In genomic region chr1:203796223-203796747, GRCh38 we compare ENCODE assay signal across 8 cellular contexts. TPM values are rescaled to one million over a fixed set of nuclear protein-coding genes. Genes with fewer than 3 reads are reported as not detected.
A peak's percentile ranks its signal among the peaks of the same experiment; 100 is the strongest.
DNase-seq lines count a peak whose midpoint lies in the region; ATAC-seq and TF ChIP-seq lines count a peak whose summit lies in the region.

No MANE protein-coding gene starts in this region.

- peaks cover 40% of the 10 kb centered on the region for H3K36me3 Mint-ChIP-seq in T-helper 2 cell treated with Interferon-gamma antibody and Interleukin-4, amounts not matched to agents 5 μg/mL and 100 μg/mL, for 36 hours (ENCODE audit: low read depth)

- H3K4me1 Mint-ChIP-seq in T-helper 2 cell treated with Interferon-gamma antibody and Interleukin-4, amounts not matched to agents 5 μg/mL and 100 μg/mL, for 36 hours (ENCODE audit: low read depth): peaks cover 46% of the 10 kb centered on the region

- no peaks in the 10 kb centered on the region for H3K27me3 ChIP-seq in duodenal mucosa (ENCODE audit: control insufficient read depth in 1 of 2, insufficient read depth in 2 of 2, low read length in 2 of 2)

- H3K27me3 Mint-ChIP-seq in T-helper 2 cell treated with Interferon-gamma antibody and Interleukin-4, amounts not matched to agents 5 μg/mL and 100 μg/mL, for 36 hours (ENCODE audit: low read depth): no peaks in the 10 kb centered on the region

- peak overlapping the region; percentile 92 for H3K27ac ChIP-seq in duodenal mucosa (ENCODE audit: low read depth, low read length)

- peak overlapping the region; percentile 82 to 98 for H3K9ac ChIP-seq in duodenal mucosa (ENCODE audit: low read depth in 1 of 2, low read length in 2 of 2)

- H3K27ac Mint-ChIP-seq in T-helper 2 cell treated with Interferon-gamma antibody and Interleukin-4, amounts not matched to agents 5 μg/mL and 100 μg/mL, for 36 hours: peak overlapping the region; percentile 97

- intact Hi-C loops in mucosa of descending colon (cut with DNase I, micrococcal nuclease): no loop called here

- ATAC-seq in HG03135 (IDR thresholded peaks at IDR 0.05; ENCODE audit: unreplicated experiment) (peak; percentile 29), mucosa of descending colon (peak; percentile 41)

- no peaks in the 10 kb centered on the region for H3K9me3 Mint-ChIP-seq in T-helper 2 cell treated with Interferon-gamma antibody and Interleukin-4, amounts not matched to agents 5 μg/mL and 100 μg/mL, for 36 hours

- DNase-seq in DMS79 (lab: John Stamatoyannopoulos, UW) (peak; percentile 7), DMS79 treated with DMSO at 0.1 percent for 48 hours (lab: John Stamatoyannopoulos, UW) (no peak), mucosa of descending colon (no peak), superior temporal gyrus (ENCODE audit: extremely low spot score) (peak; percentile 47), germinal center (ENCODE audit: low spot score) (no peak)
- DNase-seq in T-helper 2 cell treated with Interferon-gamma antibody and Interleukin-4, amounts not matched to agents 5 μg/mL and 100 μg/mL, for 36 hours (ENCODE audit: low spot score): peak; percentile 36

- H3K9me3 ChIP-seq in duodenal mucosa (ENCODE audit: control insufficient read depth in 1 of 2, low read length in 2 of 2): no peaks in the 10 kb centered on the region
- H3K9me3 ChIP-seq in mucosa of descending colon: no peaks in the 10 kb centered on the region

- peaks cover 11 to 37% of the 10 kb centered on the region in 2 donors for H3K4me1 ChIP-seq in duodenal mucosa (ENCODE audit: control insufficient read depth in 1 of 2, insufficient read depth in 2 of 2, low read length in 2 of 2)
- peaks cover 22% of the 10 kb centered on the region for H3K4me1 ChIP-seq in mucosa of descending colon (ENCODE audit: low read depth)

- H3K36me3 ChIP-seq in duodenal mucosa (ENCODE audit: control insufficient read depth in 1 of 2, insufficient read depth in 2 of 2, low read length in 2 of 2) (peaks cover 16 to 18% of the 10 kb centered on the region in 2 donors), mucosa of descending colon (ENCODE audit: low read depth) (no peaks in the 10 kb centered on the region)

- peak overlapping the region; percentile 91 for H3K4me3 Mint-ChIP-seq in T-helper 2 cell treated with Interferon-gamma antibody and Interleukin-4, amounts not matched to agents 5 μg/mL and 100 μg/mL, for 36 hours

- H3K4me3 ChIP-seq in duodenal mucosa (ENCODE audit: low read depth in 1 of 2, low read length in 2 of 2) (peak overlapping the region; percentile 79 to 91), mucosa of descending colon (peak overlapping the region; percentile 57)

- TF ChIP-seq CTCF in mucosa of descending colon (IDR thresholded peaks at IDR 0.05): no peak

RNA-seq across cellular contexts. Expression of gene ZBED6, which starts 0.9 kb away (rescaled TPM):
- total RNA-seq in mucosa of descending colon: 10 to 100 TPM; 23.9 to 33.7 (median 27.2) TPM

RNA-seq across cellular contexts. Expression of gene ZC3H11A, which starts 0.9 kb away (rescaled TPM):
- 10 to 100 TPM; 60.6 to 91.9 (median 61.4) TPM for total RNA-seq in mucosa of descending colon

RNA-seq across cellular contexts. Expression of gene LAX1, which starts 31.3 kb away (rescaled TPM):
- total RNA-seq in mucosa of descending colon: 1 to 10 TPM; 1.1 to 2.6 (median 1.5) TPM

Comparison
In these comparisons a context has a peak if more than half of its experiments do, and no peak if none do; other contexts are left out.
1. DNase-seq: peak in DMS79 (single experiment), T-helper 2 cell treated with Interferon-gamma antibody and Interleukin-4, amounts not matched to agents 5 μg/mL and 100 μg/mL, for 36 hours (single experiment) and superior temporal gyrus (single experiment); none in DMS79 treated with DMSO at 0.1 percent for 48 hours (single experiment), mucosa of descending colon (0 of 3) and germinal center (single experiment).